Comparison of ENCODE assay signal across 1 cellular context in genomic region chr5:132076983-132077382, GRCh38.
A peak's percentile ranks its signal among the peaks of the same experiment; 100 is the strongest.
TF ChIP-seq lines count a peak whose summit lies in the region.

No MANE protein-coding gene starts in this region.

TF ChIP-seq in K562, 482 proteins besides CTCF, POLR2A, EP300 and RAD21:
- TF ChIP-seq MEIS2 (IDR thresholded peaks at IDR 0.05; ENCODE audit: partially characterized antibody) (peak; percentile 29), RCOR1 (IDR thresholded peaks at IDR 0.05; ENCODE audit: borderline replicate concordance in 1 of 2, low read depth in 2 of 2, low read length in 2 of 2) (peak in 1 of 2 experiments; percentile 44; a peak in 1 of 4 replicates), MCM3 (IDR thresholded peaks at IDR 0.05) (no peak)
TF ChIP-seq in K562: peak in this region for 2.
